In the genomic region with DNA sequence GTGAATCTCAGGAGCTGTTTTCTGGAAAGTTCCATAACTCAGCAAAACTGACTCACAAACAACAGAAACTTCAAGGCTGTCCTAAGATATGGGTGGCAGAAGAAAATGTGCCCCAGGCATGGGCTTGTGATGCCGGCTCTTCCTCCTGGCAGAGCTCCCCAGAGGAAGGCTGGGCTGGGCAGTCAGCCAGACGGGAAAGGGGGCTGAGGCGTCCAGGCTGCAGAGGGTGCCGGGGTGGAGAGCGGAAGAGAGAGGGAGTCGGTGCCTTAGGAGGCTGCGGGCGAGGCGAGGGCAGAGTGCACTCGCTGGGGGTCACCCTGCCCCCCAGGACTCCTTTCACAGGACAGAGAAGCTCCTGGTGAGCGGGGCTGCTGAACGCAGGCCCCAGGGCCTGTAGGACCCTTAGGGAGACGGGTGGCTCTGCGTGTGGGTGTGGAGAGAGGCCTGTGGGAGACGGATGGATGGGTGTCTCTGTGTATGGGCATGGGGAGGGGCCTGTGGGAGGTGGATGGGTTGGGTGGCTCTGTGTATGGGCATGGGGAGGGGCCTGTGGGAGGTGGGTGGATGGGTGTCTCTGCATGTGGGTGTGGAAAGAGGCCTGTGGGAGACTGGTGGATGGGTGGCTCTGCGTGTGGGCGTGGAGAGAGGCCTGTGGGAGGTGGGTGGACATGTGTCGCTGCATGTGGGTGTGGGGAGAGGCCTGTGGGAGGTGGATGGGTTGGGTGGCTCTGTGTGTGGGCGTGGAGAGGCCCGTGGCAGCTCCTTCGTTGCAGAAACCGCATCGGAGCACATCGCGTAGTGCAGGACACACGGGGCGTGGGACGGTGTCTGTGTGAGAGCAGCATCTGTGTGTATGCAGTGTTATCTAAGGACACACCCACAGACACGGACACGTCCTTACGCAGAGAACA, we compare ENCODE assay signal across 1 cellular context.
TF ChIP-seq lines count a peak whose summit lies in the region.

No MANE protein-coding gene starts in this region.

TF ChIP-seq in IMR-90, 13 proteins besides CTCF, POLR2A, EP300 and RAD21:
- TF ChIP-seq MAZ (IDR thresholded peaks at IDR 0.05; ENCODE audit: borderline replicate concordance, low read depth, low read length) (no peak), RCOR1 (IDR thresholded peaks at IDR 0.05; ENCODE audit: insufficient replicate concordance, low read length) (no peak), CEBPB (IDR thresholded peaks at IDR 0.05; ENCODE audit: low read depth, low read length) (no peak)
TF ChIP-seq in IMR-90: peak in this region for 0.
